In the genomic region with DNA sequence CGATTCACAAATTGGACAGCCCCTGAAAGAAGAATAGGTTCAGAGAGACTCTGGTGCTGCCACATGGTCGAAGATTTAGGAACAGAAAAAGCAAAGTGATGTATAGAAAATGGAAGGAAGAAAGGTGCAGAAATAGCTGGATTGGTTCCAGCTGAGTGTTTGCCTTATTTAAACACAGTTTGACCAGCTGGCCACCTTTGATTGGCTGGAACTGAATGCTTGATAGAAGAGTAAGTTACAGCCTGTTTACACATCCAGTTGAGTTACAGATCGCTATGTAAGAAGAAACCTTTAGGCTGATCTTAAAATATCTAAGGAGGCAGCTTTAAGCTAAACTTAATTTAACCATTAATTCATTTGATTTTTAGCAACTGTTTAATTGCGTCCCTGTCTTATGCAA, we compare ENCODE assay signal across 1 cellular context.
TF ChIP-seq lines count a peak whose summit lies in the region.

No MANE protein-coding gene starts in this region.

TF ChIP-seq in GM23338, 12 proteins besides CTCF, POLR2A, EP300 and RAD21 (continued from another document):
- no peak for TF ChIP-seq ZNF462 (CRISPR knock-in tag; IDR thresholded peaks at IDR 0.05)
- TF ChIP-seq, protein P1, sequence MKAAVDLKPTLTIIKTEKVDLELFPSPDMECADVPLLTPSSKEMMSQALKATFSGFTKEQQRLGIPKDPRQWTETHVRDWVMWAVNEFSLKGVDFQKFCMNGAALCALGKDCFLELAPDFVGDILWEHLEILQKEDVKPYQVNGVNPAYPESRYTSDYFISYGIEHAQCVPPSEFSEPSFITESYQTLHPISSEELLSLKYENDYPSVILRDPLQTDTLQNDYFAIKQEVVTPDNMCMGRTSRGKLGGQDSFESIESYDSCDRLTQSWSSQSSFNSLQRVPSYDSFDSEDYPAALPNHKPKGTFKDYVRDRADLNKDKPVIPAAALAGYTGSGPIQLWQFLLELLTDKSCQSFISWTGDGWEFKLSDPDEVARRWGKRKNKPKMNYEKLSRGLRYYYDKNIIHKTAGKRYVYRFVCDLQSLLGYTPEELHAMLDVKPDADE (IDR thresholded peaks at IDR 0.05), result no peak
- no peak for TF ChIP-seq NANOG (IDR thresholded peaks at IDR 0.05; ENCODE audit: borderline replicate concordance)
- TF ChIP-seq JUNB (IDR thresholded peaks at IDR 0.05; ENCODE audit: unreplicated experiment), result no peak
- TF ChIP-seq ZNF331 (CRISPR knock-in tag; IDR thresholded peaks at IDR 0.05; ENCODE audit: low read depth), result no peak
- no peak for TF ChIP-seq EZH2 (IDR thresholded peaks at IDR 0.05; ENCODE audit: low read depth, unreplicated experiment)
- TF ChIP-seq POLR2AphosphoS5 (IDR thresholded peaks at IDR 0.05; ENCODE audit: low read depth), result no peak
- TF ChIP-seq EZH2phosphoT487 (IDR thresholded peaks at IDR 0.05; ENCODE audit: unreplicated experiment), result no peak
- no peak for TF ChIP-seq CREB1 (CRISPR knock-in tag; IDR thresholded peaks at IDR 0.05; ENCODE audit: low read depth)
